1 cellular context compared by ENCODE assay signal in genomic region chr7:140317597-140317996, GRCh38.
A peak's percentile ranks its signal among the peaks of the same experiment; 100 is the strongest.
TF ChIP-seq lines count a peak whose summit lies in the region.

No MANE protein-coding gene starts in this region.

TF ChIP-seq in K562, 482 proteins besides CTCF, POLR2A, EP300 and RAD21 (continued from another document and continues in another):
- TF ChIP-seq CREB5 (CRISPR knock-in tag; IDR thresholded peaks at IDR 0.05), result no peak
- peak; percentile 18; the same call in 1 of the 2 replicates for TF ChIP-seq NCOA1 (IDR thresholded peaks at IDR 0.05; ENCODE audit: low read depth)
- TF ChIP-seq TAF9B (IDR thresholded peaks at IDR 0.05; ENCODE audit: partially characterized antibody), result no peak
- no peak for TF ChIP-seq CREB3L1 (IDR thresholded peaks at IDR 0.05; ENCODE audit: borderline replicate concordance, low read depth)
- TF ChIP-seq E2F6 (IDR thresholded peaks at IDR 0.05; ENCODE audit: borderline replicate concordance in 1 of 2, extremely low read depth in 1 of 2, insufficient read depth in 1 of 2, insufficient read length in 1 of 2, low read depth in 1 of 2, low read length in 1 of 2, poor library complexity in 1 of 2, severe bottlenecking in 1 of 2), result no peak
- peak in 1 of 2 experiments; percentile 42; a peak in 1 of 4 replicates for TF ChIP-seq ARNT (IDR thresholded peaks at IDR 0.05)
- TF ChIP-seq HMBOX1 (IDR thresholded peaks at IDR 0.05), result peak; percentile 69
- TF ChIP-seq EGR1 (conservative IDR thresholded peaks at IDR 0.05), result 0 out of 2 replicates have a peak, but pooled peaks have one; percentile 28
- no peak for TF ChIP-seq SRF (CRISPR knock-in tag; IDR thresholded peaks at IDR 0.05)
- no peak for TF ChIP-seq MEF2A (IDR thresholded peaks at IDR 0.05; ENCODE audit: control insufficient read depth, low read depth, low read length)
- no peak for TF ChIP-seq SIN3B (IDR thresholded peaks at IDR 0.05; ENCODE audit: low read depth)
- TF ChIP-seq PKNOX1 (IDR thresholded peaks at IDR 0.05), result peak; percentile 90
- no peak for TF ChIP-seq PHF21A (IDR thresholded peaks at IDR 0.05; ENCODE audit: borderline replicate concordance, low read depth)
- no peak for TF ChIP-seq HCFC1 (IDR thresholded peaks at IDR 0.05; ENCODE audit: low read depth, low read length)
- no peak for TF ChIP-seq LCOR (CRISPR knock-in tag; IDR thresholded peaks at IDR 0.05)
- TF ChIP-seq ZKSCAN1 (IDR thresholded peaks at IDR 0.05; ENCODE audit: low read depth, low read length), result 0 out of 2 replicates have a peak, but pooled peaks have one; percentile 11
- peak; percentile 53; the same call in 1 of the 2 replicates for TF ChIP-seq STAT5A (IDR thresholded peaks at IDR 0.05; ENCODE audit: borderline replicate concordance, low read length)
- TF ChIP-seq JUND (IDR thresholded peaks at IDR 0.05; ENCODE audit: borderline replicate concordance, low read depth, low read length), result peak; percentile 32; the same call in 1 of the 2 replicates
- TF ChIP-seq JUND (tag; IDR thresholded peaks at IDR 0.05; ENCODE audit: borderline replicate concordance, low read depth, low read length), result no peak; the same call in 2 of the 3 replicates
- no peak for TF ChIP-seq NONO (IDR thresholded peaks at IDR 0.05; ENCODE audit: low read depth in 2 of 2, low read length in 1 of 2)
- TF ChIP-seq TAL1 (IDR thresholded peaks at IDR 0.05), result peak; percentile 83
- TF ChIP-seq CBFA2T3 (IDR thresholded peaks at IDR 0.05), result peak; percentile 93
- peak; percentile 58; the same call in 1 of the 2 replicates for TF ChIP-seq FOXM1 (IDR thresholded peaks at IDR 0.05; ENCODE audit: low read depth)
- no peak for TF ChIP-seq FOXM1 (CRISPR knock-in tag; IDR thresholded peaks at IDR 0.05; ENCODE audit: low read depth)
- TF ChIP-seq BCOR (IDR thresholded peaks at IDR 0.05), result 0 out of 2 replicates have a peak, but pooled peaks have one; percentile 11
- peak; percentile 36; the same call in 1 of the 2 replicates for TF ChIP-seq CC2D1A (IDR thresholded peaks at IDR 0.05)
- no peak for TF ChIP-seq ARID4B (CRISPR knock-in tag; IDR thresholded peaks at IDR 0.05)
- TF ChIP-seq NFE2 (IDR thresholded peaks at IDR 0.05; ENCODE audit: low read depth), result peak; percentile 38; the same call in 1 of the 2 replicates
- TF ChIP-seq HNRNPK (IDR thresholded peaks at IDR 0.05; ENCODE audit: low read depth, low read length, poor library complexity, severe bottlenecking), result no peak
- no peak for TF ChIP-seq ZNF644 (tag; IDR thresholded peaks at IDR 0.05; ENCODE audit: low read depth)
- peak; percentile 37; the same call in 1 of the 2 replicates for TF ChIP-seq FOSL1 (tag; conservative IDR thresholded peaks at IDR 0.05)
- TF ChIP-seq ZBTB40 (IDR thresholded peaks at IDR 0.05), result 0 out of 2 replicates have a peak, but pooled peaks have one; percentile 15
- no peak for TF ChIP-seq ZBTB40 (CRISPR knock-in tag; IDR thresholded peaks at IDR 0.05)
- TF ChIP-seq TEAD4 (IDR thresholded peaks at IDR 0.05; ENCODE audit: low read length), result peak; percentile 94
- no peak for TF ChIP-seq TEAD4 (CRISPR knock-in tag; IDR thresholded peaks at IDR 0.05; ENCODE audit: borderline replicate concordance)
- TF ChIP-seq MEIS2 (IDR thresholded peaks at IDR 0.05; ENCODE audit: partially characterized antibody), result peak; percentile 79
- no peak for TF ChIP-seq MTF1 (CRISPR knock-in tag; IDR thresholded peaks at IDR 0.05; ENCODE audit: borderline replicate concordance)
- TF ChIP-seq SMARCC2 (IDR thresholded peaks at IDR 0.05; ENCODE audit: low read depth), result 0 out of 2 replicates have a peak, but pooled peaks have one; percentile 16
- no peak for TF ChIP-seq ZBTB8A (IDR thresholded peaks at IDR 0.05; ENCODE audit: partially characterized antibody)
- TF ChIP-seq ARID2 (IDR thresholded peaks at IDR 0.05), result no peak
- TF ChIP-seq ATF7 (IDR thresholded peaks at IDR 0.05), result 0 out of 2 replicates have a peak, but pooled peaks have one; percentile 10
- no peak for TF ChIP-seq ZNF431 (CRISPR knock-in tag; IDR thresholded peaks at IDR 0.05)
- no peak for TF ChIP-seq POLR2AphosphoS2 (IDR thresholded peaks at IDR 0.05; ENCODE audit: low read length)
- TF ChIP-seq MBD2 (IDR thresholded peaks at IDR 0.05; ENCODE audit: borderline replicate concordance, low read depth), result peak; percentile 31; the same call in 1 of the 2 replicates
- no peak for TF ChIP-seq TEAD1 (CRISPR knock-in tag; IDR thresholded peaks at IDR 0.05)
- TF ChIP-seq LEF1 (IDR thresholded peaks at IDR 0.05), result no peak
- TF ChIP-seq HEY1 (CRISPR knock-in tag; IDR thresholded peaks at IDR 0.05; ENCODE audit: borderline replicate concordance), result no peak
- TF ChIP-seq DPF2 (IDR thresholded peaks at IDR 0.05), result peak; percentile 63
- no peak for TF ChIP-seq C11orf30 (IDR thresholded peaks at IDR 0.05; ENCODE audit: low read depth)
- peak in 1 of 2 experiments; percentile 87; a peak in 2 of 4 replicates for TF ChIP-seq HDAC1 (IDR thresholded peaks at IDR 0.05)
- no peak for TF ChIP-seq ADNP (tag; IDR thresholded peaks at IDR 0.05)
